2 cellular contexts compared by ENCODE assay signal in the genomic region with DNA sequence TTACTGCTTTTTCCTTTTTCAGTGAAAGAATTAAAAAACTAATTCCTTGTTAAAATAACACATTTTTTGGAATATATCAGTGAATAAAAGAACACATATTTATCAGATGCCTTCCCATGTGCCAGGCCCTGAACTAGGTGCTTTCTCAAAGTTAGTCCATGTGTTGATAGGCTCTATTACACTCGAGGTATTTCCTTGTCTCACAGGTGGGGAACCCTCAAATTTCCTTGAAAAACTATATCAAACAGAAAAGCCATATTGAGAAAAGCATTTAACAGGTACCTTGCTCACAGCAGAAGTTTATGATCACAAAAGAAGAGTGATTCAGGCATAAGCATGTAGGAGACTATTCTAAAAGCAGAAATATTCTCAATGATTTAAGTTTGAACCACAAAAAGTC.
TF ChIP-seq lines count a peak whose summit lies in the region.

No MANE protein-coding gene starts in this region.

TF ChIP-seq in SK-N-SH, 30 proteins besides CTCF, POLR2A, EP300 and RAD21 (continued from another document):
- TF ChIP-seq, protein P1, sequence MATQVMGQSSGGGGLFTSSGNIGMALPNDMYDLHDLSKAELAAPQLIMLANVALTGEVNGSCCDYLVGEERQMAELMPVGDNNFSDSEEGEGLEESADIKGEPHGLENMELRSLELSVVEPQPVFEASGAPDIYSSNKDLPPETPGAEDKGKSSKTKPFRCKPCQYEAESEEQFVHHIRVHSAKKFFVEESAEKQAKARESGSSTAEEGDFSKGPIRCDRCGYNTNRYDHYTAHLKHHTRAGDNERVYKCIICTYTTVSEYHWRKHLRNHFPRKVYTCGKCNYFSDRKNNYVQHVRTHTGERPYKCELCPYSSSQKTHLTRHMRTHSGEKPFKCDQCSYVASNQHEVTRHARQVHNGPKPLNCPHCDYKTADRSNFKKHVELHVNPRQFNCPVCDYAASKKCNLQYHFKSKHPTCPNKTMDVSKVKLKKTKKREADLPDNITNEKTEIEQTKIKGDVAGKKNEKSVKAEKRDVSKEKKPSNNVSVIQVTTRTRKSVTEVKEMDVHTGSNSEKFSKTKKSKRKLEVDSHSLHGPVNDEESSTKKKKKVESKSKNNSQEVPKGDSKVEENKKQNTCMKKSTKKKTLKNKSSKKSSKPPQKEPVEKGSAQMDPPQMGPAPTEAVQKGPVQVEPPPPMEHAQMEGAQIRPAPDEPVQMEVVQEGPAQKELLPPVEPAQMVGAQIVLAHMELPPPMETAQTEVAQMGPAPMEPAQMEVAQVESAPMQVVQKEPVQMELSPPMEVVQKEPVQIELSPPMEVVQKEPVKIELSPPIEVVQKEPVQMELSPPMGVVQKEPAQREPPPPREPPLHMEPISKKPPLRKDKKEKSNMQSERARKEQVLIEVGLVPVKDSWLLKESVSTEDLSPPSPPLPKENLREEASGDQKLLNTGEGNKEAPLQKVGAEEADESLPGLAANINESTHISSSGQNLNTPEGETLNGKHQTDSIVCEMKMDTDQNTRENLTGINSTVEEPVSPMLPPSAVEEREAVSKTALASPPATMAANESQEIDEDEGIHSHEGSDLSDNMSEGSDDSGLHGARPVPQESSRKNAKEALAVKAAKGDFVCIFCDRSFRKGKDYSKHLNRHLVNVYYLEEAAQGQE (IDR thresholded peaks at IDR 0.05; ENCODE audit: low read depth, low read length): no peak
- no peak for TF ChIP-seq RCOR1 (IDR thresholded peaks at IDR 0.05; ENCODE audit: low read length)
- TF ChIP-seq SIN3A (IDR thresholded peaks at IDR 0.05; ENCODE audit: borderline replicate concordance, low read depth, low read length): no peak
- no peak for TF ChIP-seq YY1 (IDR thresholded peaks at IDR 0.05; ENCODE audit: low read depth)
- no peak for TF ChIP-seq RFX5 (IDR thresholded peaks at IDR 0.05; ENCODE audit: low read length)
- no peak for TF ChIP-seq SMC3 (IDR thresholded peaks at IDR 0.05; ENCODE audit: low read depth, low read length)
- TF ChIP-seq GATA2 (CRISPR knock-in tag; IDR thresholded peaks at IDR 0.05): no peak
- TF ChIP-seq JUND (IDR thresholded peaks at IDR 0.05): no peak
- TF ChIP-seq, protein P2, sequence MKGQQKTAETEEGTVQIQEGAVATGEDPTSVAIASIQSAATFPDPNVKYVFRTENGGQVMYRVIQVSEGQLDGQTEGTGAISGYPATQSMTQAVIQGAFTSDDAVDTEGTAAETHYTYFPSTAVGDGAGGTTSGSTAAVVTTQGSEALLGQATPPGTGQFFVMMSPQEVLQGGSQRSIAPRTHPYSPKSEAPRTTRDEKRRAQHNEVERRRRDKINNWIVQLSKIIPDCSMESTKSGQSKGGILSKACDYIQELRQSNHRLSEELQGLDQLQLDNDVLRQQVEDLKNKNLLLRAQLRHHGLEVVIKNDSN (IDR thresholded peaks at IDR 0.05; ENCODE audit: borderline replicate concordance, low read depth): no peak
- no peak for TF ChIP-seq MXI1 (IDR thresholded peaks at IDR 0.05; ENCODE audit: low read depth, low read length)
- no peak for TF ChIP-seq POLR2AphosphoS5 (IDR thresholded peaks at IDR 0.05; ENCODE audit: low read depth, low read length)
- TF ChIP-seq ELF1 (IDR thresholded peaks at IDR 0.05): no peak

TF ChIP-seq in SK-N-SH treated with all-trans-retinoic acid at 6 μM for 48 hours, 23 proteins besides CTCF, POLR2A, EP300 and RAD21 (continued from another document):
- TF ChIP-seq, protein P3, sequence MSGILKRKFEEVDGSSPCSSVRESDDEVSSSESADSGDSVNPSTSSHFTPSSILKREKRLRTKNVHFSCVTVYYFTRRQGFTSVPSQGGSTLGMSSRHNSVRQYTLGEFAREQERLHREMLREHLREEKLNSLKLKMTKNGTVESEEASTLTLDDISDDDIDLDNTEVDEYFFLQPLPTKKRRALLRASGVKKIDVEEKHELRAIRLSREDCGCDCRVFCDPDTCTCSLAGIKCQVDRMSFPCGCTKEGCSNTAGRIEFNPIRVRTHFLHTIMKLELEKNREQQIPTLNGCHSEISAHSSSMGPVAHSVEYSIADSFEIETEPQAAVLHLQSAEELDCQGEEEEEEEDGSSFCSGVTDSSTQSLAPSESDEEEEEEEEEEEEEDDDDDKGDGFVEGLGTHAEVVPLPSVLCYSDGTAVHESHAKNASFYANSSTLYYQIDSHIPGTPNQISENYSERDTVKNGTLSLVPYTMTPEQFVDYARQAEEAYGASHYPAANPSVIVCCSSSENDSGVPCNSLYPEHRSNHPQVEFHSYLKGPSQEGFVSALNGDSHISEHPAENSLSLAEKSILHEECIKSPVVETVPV (CRISPR knock-in tag; IDR thresholded peaks at IDR 0.05): no peak
- no peak for TF ChIP-seq SNAI2 (CRISPR knock-in tag; IDR thresholded peaks at IDR 0.05)
- TF ChIP-seq OSR1 (CRISPR knock-in tag; IDR thresholded peaks at IDR 0.05): no peak
